In the genomic region with DNA sequence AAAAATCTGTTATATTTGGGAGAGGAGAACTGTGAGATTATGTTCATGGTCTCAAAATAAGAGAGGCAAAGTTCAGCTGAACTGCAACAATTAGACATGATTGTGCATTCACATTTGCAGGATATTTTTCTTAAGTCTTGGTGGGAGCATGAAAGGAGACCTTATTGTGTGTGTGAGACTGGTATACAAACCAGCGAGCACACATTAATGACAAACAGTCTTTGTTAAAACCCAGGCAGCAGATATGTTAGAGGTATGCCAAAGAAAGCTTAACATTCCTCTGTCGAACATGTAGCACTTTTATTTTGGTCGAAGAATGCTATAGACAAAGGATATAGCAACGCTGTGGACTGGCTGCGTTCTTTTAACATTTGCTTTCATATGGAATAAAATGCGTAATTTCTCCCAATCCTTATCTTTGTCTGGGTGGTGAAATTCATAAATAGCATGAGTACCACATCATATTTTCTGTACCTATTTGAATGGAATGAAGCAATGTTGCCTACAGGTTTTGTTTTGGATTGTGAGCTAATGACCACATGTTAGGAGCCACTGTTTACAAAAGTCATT, we compare ENCODE assay signal across 18 cellular contexts.
"Had no signal": no experiment of that assay in that cellular context is flagged by ENCODE, and none has a peak within 500 bp of the region (broad histone marks: within the 10 kb centered on the region; RNA-seq: fewer than 3 reads in every experiment).

No MANE protein-coding gene starts in this region.

- H3K4me3 ChIP-seq: gastroesophageal sphincter, heart left ventricle, lung, psoas muscle, right lobe of liver, suprapubic skin had no signal

- H3K27ac Mint-ChIP-seq: activated naive CD8-positive, alpha-beta T cell treated with anti-CD3 and anti-CD28 coated beads for 36 hours; stimulated activated naive CD8-positive, alpha-beta T cell treated with anti-CD3 and anti-CD28 coated beads, Interleukin-15, Interleukin-2, amounts not matched to agents 100 ng/mL and 50 ng/mL, for 24 hours; T-helper 2 cell treated with Interferon-gamma antibody and Interleukin-4, amounts not matched to agents 5 μg/mL and 100 μg/mL, for 36 hours; type B pancreatic cell had no signal

- H3K27me3 ChIP-seq: gastroesophageal sphincter, heart left ventricle, right lobe of liver, suprapubic skin had no signal

- H3K27ac ChIP-seq: heart left ventricle, psoas muscle, right lobe of liver, suprapubic skin had no signal

- DNase-seq: activated CD4-positive, alpha-beta T cell treated with anti-CD3 and anti-CD28 coated beads for 48 hours; activated CD4-positive, CD25-positive, alpha-beta regulatory T cell; activated naive CD4-positive, alpha-beta T cell; activated naive CD8-positive, alpha-beta T cell treated with anti-CD3 and anti-CD28 coated beads for 36 hours; amniotic stem cell; heart left ventricle; kidney; psoas muscle; right lobe of liver; stimulated activated CD4-positive, alpha-beta T cell treated with anti-CD3 and anti-CD28 coated beads, Interleukin-15, amount 100 ng/mL, for 24 hours; stimulated activated CD4-positive, alpha-beta T cell treated with anti-CD3 and anti-CD28 coated beads, Interleukin-2, amount 100 ng/mL, for 48 hours had no signal

- H3K4me3 Mint-ChIP-seq: activated naive CD8-positive, alpha-beta T cell treated with anti-CD3 and anti-CD28 coated beads for 36 hours; neural crest cell; stimulated activated naive CD8-positive, alpha-beta T cell treated with anti-CD3 and anti-CD28 coated beads, Interleukin-15, Interleukin-2, amounts not matched to agents 100 ng/mL and 50 ng/mL, for 24 hours; T-helper 2 cell treated with Interferon-gamma antibody and Interleukin-4, amounts not matched to agents 5 μg/mL and 100 μg/mL, for 36 hours; type B pancreatic cell had no signal

- H3K4me1 ChIP-seq: right lobe of liver had no signal

- ATAC-seq: gastroesophageal sphincter, psoas muscle had no signal

- H3K27me3 Mint-ChIP-seq: activated naive CD8-positive, alpha-beta T cell treated with anti-CD3 and anti-CD28 coated beads for 36 hours; stimulated activated naive CD8-positive, alpha-beta T cell treated with anti-CD3 and anti-CD28 coated beads, Interleukin-15, Interleukin-2, amounts not matched to agents 100 ng/mL and 50 ng/mL, for 24 hours; type B pancreatic cell had no signal

- H3K9me3 ChIP-seq: gastroesophageal sphincter, heart left ventricle, psoas muscle, right lobe of liver, suprapubic skin had no signal

- H3K36me3 Mint-ChIP-seq: activated naive CD8-positive, alpha-beta T cell treated with anti-CD3 and anti-CD28 coated beads for 36 hours; type B pancreatic cell had no signal

- H3K9me3 Mint-ChIP-seq: T-helper 2 cell treated with Interferon-gamma antibody and Interleukin-4, amounts not matched to agents 5 μg/mL and 100 μg/mL, for 36 hours; type B pancreatic cell had no signal

- H3K36me3 ChIP-seq: gastroesophageal sphincter, heart left ventricle, right lobe of liver, suprapubic skin had no signal
